19 cellular contexts compared by ENCODE assay signal in genomic region chr4:6350646-6351045, GRCh38.
"Had no signal": no experiment of that assay in that cellular context is flagged by ENCODE, and none has a peak within 500 bp of the region (broad histone marks: within the 10 kb centered on the region; RNA-seq: fewer than 3 reads in every experiment).

No MANE protein-coding gene starts in this region.

- H3K4me2 ChIP-seq: hepatocyte had no signal

- H3K27ac ChIP-seq: colonic mucosa, epithelial cell of prostate, foreskin keratinocyte, gastroesophageal sphincter, heart left ventricle, hepatocyte, left lung, lower lobe of right lung had no signal

- H3K36me3 Mint-ChIP-seq: mesothelial cell of epicardium had no signal

- ATAC-seq: effector memory CD8-positive, alpha-beta T cell; esophagus mucosa; foreskin keratinocyte; gastroesophageal sphincter; heart left ventricle; left cardiac atrium; left lung; lower lobe of right lung; mucosa of descending colon had no signal

- H3K4me3 Mint-ChIP-seq: dendritic cell treated with granulocyte-macrophage colony-stimulating factor and Interleukin-4, amounts not matched to agents 40 ng/mL and 50 ng/mL, for 4 days; effector memory CD8-positive, alpha-beta T cell; endodermal cell; mesothelial cell of epicardium had no signal

- H3K27me3 ChIP-seq: colonic mucosa, foreskin keratinocyte, hepatocyte had no signal

- H3K4me3 ChIP-seq: colonic mucosa, gastroesophageal sphincter, heart left ventricle, hepatocyte, left lung, lower lobe of right lung, mucosa of descending colon had no signal

- DNase-seq: colonic mucosa; cortex of kidney; effector CD8-positive, alpha-beta T cell; effector memory CD8-positive, alpha-beta T cell; endodermal cell; erythroblast; foreskin keratinocyte; left cardiac atrium; lower lobe of right lung; mesenchymal stem cell had no signal

- H3K36me3 ChIP-seq: colonic mucosa, gastroesophageal sphincter, heart left ventricle, left lung, lower lobe of right lung had no signal

- H3K4me1 ChIP-seq: colonic mucosa, foreskin keratinocyte, gastroesophageal sphincter, heart left ventricle, left lung, lower lobe of right lung had no signal

- H3K9me3 ChIP-seq: colonic mucosa, heart left ventricle, left lung, lower lobe of right lung, mucosa of descending colon had no signal

- H3K4me1 Mint-ChIP-seq: mesothelial cell of epicardium had no signal

- H3K27ac Mint-ChIP-seq: dendritic cell treated with granulocyte-macrophage colony-stimulating factor and Interleukin-4, amounts not matched to agents 40 ng/mL and 50 ng/mL, for 4 days; effector memory CD8-positive, alpha-beta T cell; endodermal cell; mesothelial cell of epicardium had no signal

- H3K9me3 Mint-ChIP-seq: dendritic cell treated with granulocyte-macrophage colony-stimulating factor and Interleukin-4, amounts not matched to agents 40 ng/mL and 50 ng/mL, for 4 days; effector memory CD8-positive, alpha-beta T cell; endodermal cell; mesothelial cell of epicardium had no signal
